15 cellular contexts compared by ENCODE assay signal in genomic region chr1:242225770-242226573, GRCh38.
DNase-seq lines count a peak whose midpoint lies in the region; ATAC-seq and TF ChIP-seq lines count a peak whose summit lies in the region.
"Had no signal": no experiment of that assay in that cellular context is flagged by ENCODE, and none has a peak within 500 bp of the region (broad histone marks: within the 10 kb centered on the region; RNA-seq: fewer than 3 reads in every experiment).

No MANE protein-coding gene starts in this region.

- no peaks in the 10 kb centered on the region for H3K9me3 ChIP-seq in ascending aorta
- H3K9me3 ChIP-seq: ovary had no signal

- peak; percentile 25 for DNase-seq in GM06990 (ENCODE audit: extremely low read depth, insufficient read length)
- DNase-seq in RWPE1 (ENCODE audit: low spot score), result peak; percentile 19
- no peak for DNase-seq in activated CD4-positive, alpha-beta T cell treated with anti-CD3 and anti-CD28 coated beads for 4 hours
- no peak for DNase-seq in ascending aorta (ENCODE audit: low spot score in 2 of 2)
- no peak for DNase-seq in GOT3 (lab: John Stamatoyannopoulos, UW)
- DNase-seq in epidermal melanocyte (ENCODE audit: insufficient read length, low spot score), result no peak
- DNase-seq: activated naive CD4-positive, alpha-beta T cell treated with anti-CD3 and anti-CD28 coated beads, Interleukin-2, amount 50 U/mL, for 16 hours; DND-41; KBM-7; NCI-H2029 treated with DMSO at 0.1 percent for 48 hours; ovary; stimulated activated CD8-positive, alpha-beta memory T cell treated with anti-CD3 and anti-CD28 coated beads, Interleukin-4, amount 100 ng/mL, for 48 hours had no signal

- H3K4me1 ChIP-seq in ascending aorta, result no peaks in the 10 kb centered on the region

- intact Hi-C loops in ascending aorta (cut with DNase I), result no loop called here

- no peaks in the 10 kb centered on the region for H3K27me3 ChIP-seq in GM06990 (replicated peaks; ENCODE audit: control insufficient read depth, insufficient read depth, low read length)
- no peaks in the 10 kb centered on the region for H3K27me3 ChIP-seq in ascending aorta
- H3K27me3 ChIP-seq: ovary had no signal

- H3K27ac ChIP-seq in RWPE1, result no peak overlapping the region
- no peak overlapping the region for H3K27ac ChIP-seq in ascending aorta
- H3K27ac ChIP-seq: ovary, PC-9 had no signal

- CTCF ChIA-PET in RWPE1 (lab: Yijun Ruan, JAX), result no interaction called here

- TF ChIP-seq CTCF in GM06990 (IDR thresholded peaks at IDR 0.05; ENCODE audit: insufficient read depth, low read length, poor library complexity, severe bottlenecking), result no peak
- TF ChIP-seq CTCF in RWPE1 (conservative IDR thresholded peaks at IDR 0.05; ENCODE audit: low read depth), result no peak
- TF ChIP-seq CTCF in ascending aorta (IDR thresholded peaks at IDR 0.05), result no peak

- ATAC-seq in GM19438 (IDR thresholded peaks at IDR 0.05; ENCODE audit: low read depth, unreplicated experiment), result peak; percentile 67
- ATAC-seq in HG03045 (IDR thresholded peaks at IDR 0.05; ENCODE audit: unreplicated experiment), result peak; percentile 56

- H3K4me3 ChIP-seq in GM06990 (replicated peaks; ENCODE audit: low read depth, low read length) (no peak overlapping the region; the same call in 1 of the 2 replicates), ascending aorta (no peak overlapping the region)
- H3K4me3 ChIP-seq: ovary, PC-9 had no signal

- POLR2A ChIA-PET in RWPE1 (lab: Yijun Ruan, JAX; ENCODE audit: low non-redundant PET), result no interaction called here

- H3K36me3 ChIP-seq in GM06990 (ENCODE audit: control insufficient read depth, insufficient read depth, low read length) (no peaks in the 10 kb centered on the region), ascending aorta (no peaks in the 10 kb centered on the region)
- H3K36me3 ChIP-seq: ovary had no signal

Comparison
In these comparisons a context has a peak if more than half of its experiments do, and no peak if none do; other contexts are left out.
1. DNase-seq: peak in GM06990 (single experiment) and RWPE1 (single experiment); none in activated CD4-positive, alpha-beta T cell treated with anti-CD3 and anti-CD28 coated beads for 4 hours (0 of 2), ascending aorta (0 of 2), GOT3 (single experiment) and epidermal melanocyte (single experiment).